ENCODE assay signal across 10 cellular contexts in the genomic region with DNA sequence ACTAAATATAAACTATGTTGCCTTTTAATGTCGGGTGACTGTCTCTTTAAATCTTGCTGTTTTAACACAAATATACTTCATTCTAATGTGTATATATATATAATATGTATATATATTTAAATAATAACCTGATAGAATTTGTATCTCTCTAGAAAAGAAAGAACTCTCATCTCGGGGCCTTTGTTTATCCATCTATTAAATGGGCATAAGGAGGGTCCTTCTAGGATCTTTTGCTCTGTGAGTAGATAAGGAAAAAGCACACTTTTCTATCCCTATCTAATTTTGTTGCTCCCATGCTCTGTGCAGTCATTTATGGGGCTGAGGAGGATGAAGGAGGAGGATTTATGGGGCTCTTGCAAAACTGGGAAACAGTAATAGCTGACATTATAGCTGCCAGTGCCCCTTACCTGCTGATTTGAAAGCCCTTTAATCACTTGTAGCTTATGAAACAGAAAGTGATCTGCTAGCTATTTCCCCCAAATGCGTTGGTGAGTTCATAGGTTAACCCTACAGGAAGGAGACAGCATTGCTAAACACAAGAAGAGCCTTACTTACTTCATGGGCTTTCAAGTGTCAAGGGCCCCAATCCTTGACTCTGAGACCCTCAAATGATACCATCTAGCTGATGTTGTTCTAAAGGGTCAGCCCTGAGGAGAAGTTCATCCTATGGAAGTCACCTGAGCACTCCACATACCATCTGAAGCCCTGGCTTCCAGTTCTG.
A peak's percentile ranks its signal among the peaks of the same experiment; 100 is the strongest.
DNase-seq lines count a peak whose midpoint lies in the region; ATAC-seq lines count a peak whose summit lies in the region.
"Had no signal": no experiment of that assay in that cellular context is flagged by ENCODE, and none has a peak within 500 bp of the region (broad histone marks: within the 10 kb centered on the region; RNA-seq: fewer than 3 reads in every experiment).

No MANE protein-coding gene starts in this region.

- H3K36me3 Mint-ChIP-seq in activated naive CD4-positive, alpha-beta T cell treated with anti-CD3 and anti-CD28 coated beads, Interleukin-2, amount 50 U/mL, for 24 hours = no peaks in the 10 kb centered on the region

- no peak overlapping the region for H3K4me3 Mint-ChIP-seq in activated naive CD4-positive, alpha-beta T cell treated with anti-CD3 and anti-CD28 coated beads, Interleukin-2, amount 50 U/mL, for 24 hours

- ATAC-seq in HG02870 (IDR thresholded peaks at IDR 0.05; ENCODE audit: unreplicated experiment) = peak; percentile 94

- H3K27me3 Mint-ChIP-seq in activated naive CD4-positive, alpha-beta T cell treated with anti-CD3 and anti-CD28 coated beads, Interleukin-2, amount 50 U/mL, for 24 hours = no peaks in the 10 kb centered on the region

- in situ Hi-C loops in ACHN (cut with HindIII; ENCODE audit: low pct_ligation_motif_present, low pct_unique_long_range_greater_than_20kb, low sequenced_read_pairs) = no loop called here

- peaks cover 12% of the 10 kb centered on the region for H3K4me1 Mint-ChIP-seq in activated naive CD4-positive, alpha-beta T cell treated with anti-CD3 and anti-CD28 coated beads, Interleukin-2, amount 50 U/mL, for 24 hours

- H3K27ac Mint-ChIP-seq in activated naive CD4-positive, alpha-beta T cell treated with anti-CD3 and anti-CD28 coated beads, Interleukin-2, amount 50 U/mL, for 24 hours = peak overlapping the region; percentile 24

- H3K9me3 Mint-ChIP-seq in activated naive CD4-positive, alpha-beta T cell treated with anti-CD3 and anti-CD28 coated beads, Interleukin-2, amount 50 U/mL, for 24 hours = no peaks in the 10 kb centered on the region

- no peak for DNase-seq in activated naive CD4-positive, alpha-beta T cell treated with Interleukin-2 at 50 U/mL for 16 hours
- DNase-seq in NOMO-1 treated with dmso at 0.1 percent for 144 hours (lab: John Stamatoyannopoulos, UW; ENCODE audit: unreplicated experiment) (peak; percentile 39), NCI-H187 treated with DMSO at 0.1 percent for 48 hours (lab: John Stamatoyannopoulos, UW) (no peak), COR-L47 (lab: John Stamatoyannopoulos, UW) (no peak), ACHN (no peak), SKM-1 (lab: John Stamatoyannopoulos, UW; ENCODE audit: unreplicated experiment) (no peak)
- DNase-seq: retina, trophoblast cell had no signal
